In genomic region chr16:82203198-82203597, GRCh38 we compare ENCODE assay signal across 32 cellular contexts.
"Had no signal": no experiment of that assay in that cellular context is flagged by ENCODE, and none has a peak within 500 bp of the region (broad histone marks: within the 10 kb centered on the region; RNA-seq: fewer than 3 reads in every experiment).

No MANE protein-coding gene starts in this region.

- DNase-seq: activated CD4-positive, alpha-beta memory T cell treated with anti-CD3 and anti-CD28 coated beads, Interleukin-2, amount 10 ng/mL, durations not matched to agents 7 days and 5 days; activated CD4-positive, alpha-beta T cell treated with anti-CD3 and anti-CD28 coated beads for 1 hour; activated CD4-positive, alpha-beta T cell treated with anti-CD3 and anti-CD28 coated beads for 48 hours; activated CD4-positive, CD25-positive, alpha-beta regulatory T cell; activated CD8-positive, alpha-beta memory T cell treated with anti-CD3 and anti-CD28 coated beads for 24 hours; activated CD8-positive, alpha-beta memory T cell treated with anti-CD3 and anti-CD28 coated beads, Interleukin-2, amount 10 ng/mL, durations not matched to agents 7 days and 5 days; activated CD8-positive, alpha-beta memory T cell treated with anti-CD3 and anti-CD28 coated beads, Interleukin-2, amount 50 U/mL, for 48 hours; activated effector memory CD4-positive, alpha-beta T cell treated with Interleukin-2 at 50 U/mL for 16 hours; activated naive CD4-positive, alpha-beta T cell treated with anti-CD3 and anti-CD28 coated beads, Interleukin-2, amount 10 ng/mL, durations not matched to agents 7 days and 5 days; activated naive CD8-positive, alpha-beta T cell treated with anti-CD3 and anti-CD28 coated beads, Interleukin-2, amount 50 U/mL, for 24 hours; activated T-cell treated with anti-CD3 and anti-CD28 coated beads, Interleukin-2, amount 50 U/mL, for 48 hours; anterior cingulate cortex; brain microvascular endothelial cell; central memory CD4-positive, alpha-beta T cell; Karpas-422; NCI-H1105; NCI-H1417 treated with DMSO at 0.1 percent for 48 hours; NCI-H187 treated with DMSO at 0.1 percent for 48 hours; NCI-H2081; NCI-H345; NCI-H524 treated with DMSO at 0.1 percent for 48 hours; PC-9; SIG-M5; SW 1271; T-helper 1 cell; T-helper 2 cell; T-helper 9 cell; WERI-Rb-1 had no signal

- H3K9me3 Mint-ChIP-seq: activated CD4-positive, alpha-beta memory T cell treated with anti-CD3 and anti-CD28 coated beads, Interleukin-2, amount 10 ng/mL, durations not matched to agents 7 days and 5 days; activated naive CD4-positive, alpha-beta T cell treated with anti-CD3 and anti-CD28 coated beads, Interleukin-2, amount 10 ng/mL, durations not matched to agents 7 days and 5 days had no signal

- H3K36me3 ChIP-seq: brain microvascular endothelial cell, WERI-Rb-1 had no signal

- H3K27ac ChIP-seq: brain microvascular endothelial cell, PC-9, RWPE1, WERI-Rb-1 had no signal

- H3K36me3 Mint-ChIP-seq: activated CD8-positive, alpha-beta memory T cell treated with anti-CD3 and anti-CD28 coated beads, Interleukin-2, amount 10 ng/mL, durations not matched to agents 7 days and 5 days; activated naive CD4-positive, alpha-beta T cell treated with anti-CD3 and anti-CD28 coated beads, Interleukin-2, amount 10 ng/mL, durations not matched to agents 7 days and 5 days; activated naive CD8-positive, alpha-beta T cell had no signal

- H3K27me3 ChIP-seq: brain microvascular endothelial cell had no signal

- H2AFZ ChIP-seq: PC-9 had no signal

- H3K4me1 Mint-ChIP-seq: activated CD4-positive, alpha-beta memory T cell treated with anti-CD3 and anti-CD28 coated beads, Interleukin-2, amount 10 ng/mL, durations not matched to agents 7 days and 5 days; activated CD8-positive, alpha-beta memory T cell treated with anti-CD3 and anti-CD28 coated beads, Interleukin-2, amount 10 ng/mL, durations not matched to agents 7 days and 5 days; activated naive CD4-positive, alpha-beta T cell treated with anti-CD3 and anti-CD28 coated beads, Interleukin-2, amount 10 ng/mL, durations not matched to agents 7 days and 5 days had no signal

- H3K4me2 ChIP-seq: PC-9 had no signal

- H3K4me3 ChIP-seq: K562, PC-9 had no signal

- H3K4me3 Mint-ChIP-seq: activated CD4-positive, alpha-beta memory T cell treated with anti-CD3 and anti-CD28 coated beads, Interleukin-2, amount 10 ng/mL, durations not matched to agents 7 days and 5 days; activated CD8-positive, alpha-beta memory T cell treated with anti-CD3 and anti-CD28 coated beads, Interleukin-2, amount 10 ng/mL, durations not matched to agents 7 days and 5 days; activated naive CD4-positive, alpha-beta T cell treated with anti-CD3 and anti-CD28 coated beads, Interleukin-2, amount 10 ng/mL, durations not matched to agents 7 days and 5 days; activated naive CD8-positive, alpha-beta T cell; activated naive CD8-positive, alpha-beta T cell treated with anti-CD3 and anti-CD28 coated beads, Interleukin-2, amount 50 U/mL, for 24 hours had no signal

- ATAC-seq: activated CD8-positive, alpha-beta memory T cell treated with anti-CD3 and anti-CD28 coated beads, Interleukin-2, amount 10 ng/mL, durations not matched to agents 7 days and 5 days; activated naive CD8-positive, alpha-beta T cell treated with anti-CD3 and anti-CD28 coated beads, Interleukin-2, amount 50 U/mL, for 24 hours; K562; Right ventricle myocardium inferior had no signal

- H3K27ac Mint-ChIP-seq: activated CD4-positive, alpha-beta memory T cell treated with anti-CD3 and anti-CD28 coated beads, Interleukin-2, amount 10 ng/mL, durations not matched to agents 7 days and 5 days; activated CD8-positive, alpha-beta memory T cell treated with anti-CD3 and anti-CD28 coated beads, Interleukin-2, amount 10 ng/mL, durations not matched to agents 7 days and 5 days; activated naive CD4-positive, alpha-beta T cell treated with anti-CD3 and anti-CD28 coated beads, Interleukin-2, amount 10 ng/mL, durations not matched to agents 7 days and 5 days; activated naive CD8-positive, alpha-beta T cell; activated naive CD8-positive, alpha-beta T cell treated with anti-CD3 and anti-CD28 coated beads, Interleukin-2, amount 50 U/mL, for 24 hours had no signal
